Comparison of ENCODE assay signal across 31 cellular contexts in the genomic region with DNA sequence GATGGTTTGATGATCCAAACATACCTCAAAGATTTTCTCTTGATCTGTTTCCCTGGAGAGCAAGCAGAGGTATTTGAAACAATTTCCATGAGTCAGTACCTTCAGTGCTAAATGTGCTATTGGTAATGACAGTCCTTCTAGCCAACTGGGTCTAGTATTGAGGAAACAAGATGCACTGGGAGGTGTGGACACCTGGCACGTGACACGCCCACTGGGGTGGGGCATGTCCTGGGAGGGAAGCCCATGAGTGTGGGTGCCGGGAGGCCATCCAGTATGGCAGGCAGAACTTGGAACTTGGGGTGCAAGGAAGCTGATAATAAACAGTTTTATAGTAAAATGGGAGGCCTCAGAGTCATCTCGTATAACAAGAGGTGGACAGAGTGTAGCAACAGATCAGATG.
"Had no signal": no experiment of that assay in that cellular context is flagged by ENCODE, and none has a peak within 500 bp of the region (broad histone marks: within the 10 kb centered on the region; RNA-seq: fewer than 3 reads in every experiment).

No MANE protein-coding gene starts in this region.

- H3K27me3 ChIP-seq: adrenal gland, ascending aorta, brain microvascular endothelial cell, esophagus squamous epithelium, gastroesophageal sphincter, right lobe of liver, testis had no signal

- H3K36me3 Mint-ChIP-seq: naive B cell; stimulated activated naive B cell treated with anti-CD40 and anti-IgM and Interleukin-4, amounts not matched to agents 10 μg/mL and 1 μg/mL and 100 μg/mL, for 72 hours; T-cell had no signal

- H3K9me3 ChIP-seq: adrenal gland, ascending aorta, esophagus squamous epithelium, gastroesophageal sphincter, right lobe of liver, testis had no signal

- H3K9me3 Mint-ChIP-seq: activated B cell treated with CpG ODN at 0.5 μM for 24 hours; activated T-cell treated with anti-CD3 and anti-CD28 coated beads, Interleukin-2, amount 50 U/mL, for 24 hours; activated T-helper 2 cell treated with anti-CD3 and anti-CD28 coated beads, Interferon-gamma antibody, Interleukin-2, Interleukin-4, amounts not matched to agents 10 μg/mL and 5 μg/mL and 100 μg/mL, durations not matched to agents 14 hours and 24 hours and 36 hours; naive B cell; stimulated activated naive B cell treated with anti-CD40 and anti-IgM and Interleukin-4, amounts not matched to agents 10 μg/mL and 1 μg/mL and 100 μg/mL, for 72 hours; T-cell; T-helper 2 cell treated with Interferon-gamma antibody and Interleukin-4, amounts not matched to agents 5 μg/mL and 100 μg/mL, for 36 hours had no signal

- H3K4me3 Mint-ChIP-seq: activated B cell treated with CpG ODN at 0.5 μM for 24 hours; activated CD4-positive, alpha-beta T cell treated with anti-CD3 and anti-CD28 coated beads for 36 hours; activated naive CD8-positive, alpha-beta T cell; activated T-cell treated with anti-CD3 and anti-CD28 coated beads, Interleukin-2, amount 50 U/mL, for 24 hours; naive B cell; neural crest cell; stimulated activated naive B cell treated with anti-CD40 and anti-IgM and Interleukin-4, amounts not matched to agents 10 μg/mL and 1 μg/mL and 100 μg/mL, for 72 hours; T-cell; T-helper 2 cell treated with Interferon-gamma antibody and Interleukin-4, amounts not matched to agents 5 μg/mL and 100 μg/mL, for 36 hours had no signal

- H3K4me1 ChIP-seq: adrenal gland, ascending aorta, gastroesophageal sphincter, testis had no signal

- DNase-seq: activated B cell treated with CpG ODN at 0.5 μM for 24 hours; activated CD4-positive, alpha-beta T cell treated with anti-CD3 and anti-CD28 coated beads for 36 hours; activated CD4-positive, alpha-beta T cell treated with anti-CD3 and anti-CD28 coated beads, Interleukin-2, amount 50 U/mL, for 4 hours; activated CD8-positive, alpha-beta memory T cell treated with anti-CD3 and anti-CD28 coated beads for 24 hours; activated CD8-positive, alpha-beta memory T cell treated with anti-CD3 and anti-CD28 coated beads, Interleukin-2, amount 50 U/mL, for 4 hours; activated naive CD4-positive, alpha-beta T cell; activated T-cell treated with anti-CD3 and anti-CD28 coated beads, Interleukin-2, amount 50 U/mL, for 24 hours; brain microvascular endothelial cell; central memory CD4-positive, alpha-beta T cell; effector memory CD4-positive, alpha-beta T cell; esophagus squamous epithelium; head of caudate nucleus; hypothalamus; left ventricle myocardium superior; naive B cell; posterior cingulate gyrus; right lobe of liver; stimulated activated CD4-positive, alpha-beta T cell treated with anti-CD3 and anti-CD28 coated beads, Interleukin-15, amount 100 ng/mL, for 24 hours; stimulated activated naive B cell treated with anti-CD40 and anti-IgM and Interleukin-4, amounts not matched to agents 10 μg/mL and 1 μg/mL and 100 μg/mL, for 72 hours; T-cell; testis had no signal

- H3K4me3 ChIP-seq: adrenal gland, ascending aorta, esophagus squamous epithelium, gastroesophageal sphincter, right lobe of liver, smooth muscle cell, testis had no signal

- ATAC-seq: activated CD4-positive, alpha-beta T cell treated with anti-CD3 and anti-CD28 coated beads for 36 hours; gastroesophageal sphincter; left ventricle myocardium superior; stimulated activated naive B cell treated with anti-CD40 and anti-IgM and Interleukin-4, amounts not matched to agents 10 μg/mL and 1 μg/mL and 100 μg/mL, for 72 hours; T-cell had no signal

- H3K27me3 Mint-ChIP-seq: activated CD4-positive, alpha-beta T cell treated with anti-CD3 and anti-CD28 coated beads for 36 hours had no signal

- H3K36me3 ChIP-seq: adrenal gland, ascending aorta, brain microvascular endothelial cell, esophagus squamous epithelium, gastroesophageal sphincter, right lobe of liver had no signal

- H3K27ac Mint-ChIP-seq: activated B cell treated with CpG ODN at 0.5 μM for 24 hours; activated CD4-positive, alpha-beta T cell treated with anti-CD3 and anti-CD28 coated beads for 36 hours; activated naive CD8-positive, alpha-beta T cell; activated T-cell treated with anti-CD3 and anti-CD28 coated beads, Interleukin-2, amount 50 U/mL, for 24 hours; activated T-helper 2 cell treated with anti-CD3 and anti-CD28 coated beads, Interferon-gamma antibody, Interleukin-2, Interleukin-4, amounts not matched to agents 10 μg/mL and 5 μg/mL and 100 μg/mL, durations not matched to agents 14 hours and 24 hours and 36 hours; stimulated activated naive B cell treated with anti-CD40 and anti-IgM and Interleukin-4, amounts not matched to agents 10 μg/mL and 1 μg/mL and 100 μg/mL, for 72 hours; T-cell; T-helper 2 cell treated with Interferon-gamma antibody and Interleukin-4, amounts not matched to agents 5 μg/mL and 100 μg/mL, for 36 hours had no signal

- FAIRE-seq: colon, endothelial cell of umbilical vein had no signal

- H3K4me2 ChIP-seq: smooth muscle cell had no signal

- H3K4me1 Mint-ChIP-seq: activated B cell treated with CpG ODN at 0.5 μM for 24 hours; activated CD4-positive, alpha-beta T cell treated with anti-CD3 and anti-CD28 coated beads for 36 hours; naive B cell; T-cell had no signal

- H3K27ac ChIP-seq: adrenal gland, ascending aorta, brain microvascular endothelial cell, gastroesophageal sphincter, testis had no signal
